In the genomic region with DNA sequence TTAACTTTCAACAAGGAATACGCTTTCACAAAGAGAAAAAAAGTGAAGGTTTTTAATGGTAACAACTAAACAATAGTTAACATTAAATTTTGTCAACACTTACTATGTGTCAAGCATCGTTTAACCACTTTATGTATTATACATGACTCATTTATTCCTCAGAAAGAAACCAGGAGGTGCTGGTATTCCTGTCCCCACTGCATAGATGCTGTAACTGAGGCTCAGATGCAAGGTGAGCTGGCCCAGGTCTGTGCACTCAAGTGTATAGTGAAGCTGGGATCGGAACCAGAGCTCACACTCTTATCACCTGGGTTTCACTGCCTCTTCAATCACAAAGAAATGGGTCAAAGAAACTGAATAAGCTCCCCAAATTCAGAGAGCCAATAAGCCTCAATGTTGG, we compare ENCODE assay signal across 32 cellular contexts. TPM values are rescaled to one million over a fixed set of nuclear protein-coding genes. Genes with fewer than 3 reads are reported as not detected.
"Had no signal": no experiment of that assay in that cellular context is flagged by ENCODE, and none has a peak within 500 bp of the region (broad histone marks: within the 10 kb centered on the region; RNA-seq: fewer than 3 reads in every experiment).

No MANE protein-coding gene starts in this region.

- H3K9me3 Mint-ChIP-seq: activated B cell treated with CpG ODN at 0.5 μM for 24 hours; activated CD4-positive, alpha-beta memory T cell treated with anti-CD3 and anti-CD28 coated beads for 36 hours; activated naive CD4-positive, alpha-beta T cell treated with anti-CD3 and anti-CD28 coated beads for 36 hours; activated naive CD4-positive, alpha-beta T cell treated with anti-CD3 and anti-CD28 coated beads, Interleukin-2, amount 50 U/mL, for 24 hours; activated naive CD8-positive, alpha-beta T cell treated with anti-CD3 and anti-CD28 coated beads, Interleukin-2, amount 10 ng/mL, durations not matched to agents 7 days and 5 days; activated T-cell treated with anti-CD3 and anti-CD28 coated beads, Interleukin-2, amount 50 U/mL, for 4 hours; activated T-helper 2 cell treated with anti-CD3 and anti-CD28 coated beads, Interferon-gamma antibody, Interleukin-2, Interleukin-4, amounts not matched to agents 10 μg/mL and 5 μg/mL and 100 μg/mL, durations not matched to agents 14 hours and 24 hours and 36 hours; central memory CD8-positive, alpha-beta T cell; dendritic cell treated with granulocyte-macrophage colony-stimulating factor and Interleukin-4, amounts not matched to agents 40 ng/mL and 50 ng/mL, for 4 days; T-helper 2 cell treated with Interferon-gamma antibody and Interleukin-4, amounts not matched to agents 5 μg/mL and 100 μg/mL, for 36 hours had no signal

- H3K4me1 Mint-ChIP-seq: activated B cell treated with CpG ODN at 0.5 μM for 24 hours; activated naive CD4-positive, alpha-beta T cell treated with anti-CD3 and anti-CD28 coated beads, Interleukin-2, amount 50 U/mL, for 24 hours; activated naive CD8-positive, alpha-beta T cell treated with anti-CD3 and anti-CD28 coated beads, Interleukin-2, amount 10 ng/mL, durations not matched to agents 7 days and 5 days; central memory CD8-positive, alpha-beta T cell had no signal

- H3K27me3 ChIP-seq: brain microvascular endothelial cell, dorsolateral prefrontal cortex, esophagus squamous epithelium, heart right ventricle, hepatocyte had no signal

- H3K27ac Mint-ChIP-seq: activated B cell treated with CpG ODN at 0.5 μM for 24 hours; activated CD4-positive, alpha-beta memory T cell treated with anti-CD3 and anti-CD28 coated beads for 36 hours; activated naive CD4-positive, alpha-beta T cell treated with anti-CD3 and anti-CD28 coated beads for 36 hours; activated naive CD4-positive, alpha-beta T cell treated with anti-CD3 and anti-CD28 coated beads, Interleukin-2, amount 50 U/mL, for 24 hours; activated naive CD8-positive, alpha-beta T cell treated with anti-CD3 and anti-CD28 coated beads, Interleukin-2, amount 10 ng/mL, durations not matched to agents 7 days and 5 days; activated T-helper 2 cell treated with anti-CD3 and anti-CD28 coated beads, Interferon-gamma antibody, Interleukin-2, Interleukin-4, amounts not matched to agents 10 μg/mL and 5 μg/mL and 100 μg/mL, durations not matched to agents 14 hours and 24 hours and 36 hours; dendritic cell treated with granulocyte-macrophage colony-stimulating factor and Interleukin-4, amounts not matched to agents 40 ng/mL and 50 ng/mL, for 4 days; T-helper 17 cell; T-helper 2 cell treated with Interferon-gamma antibody and Interleukin-4, amounts not matched to agents 5 μg/mL and 100 μg/mL, for 36 hours had no signal

- H3K4me3 ChIP-seq: coronary artery, dorsolateral prefrontal cortex, esophagus squamous epithelium, gastroesophageal sphincter, heart right ventricle, hepatocyte had no signal

- H3K27me3 Mint-ChIP-seq: activated CD4-positive, alpha-beta memory T cell treated with anti-CD3 and anti-CD28 coated beads for 36 hours; activated naive CD4-positive, alpha-beta T cell treated with anti-CD3 and anti-CD28 coated beads, Interleukin-2, amount 50 U/mL, for 24 hours; activated naive CD8-positive, alpha-beta T cell treated with anti-CD3 and anti-CD28 coated beads, Interleukin-2, amount 10 ng/mL, durations not matched to agents 7 days and 5 days; central memory CD8-positive, alpha-beta T cell had no signal

- H3K4me3 Mint-ChIP-seq: activated B cell treated with CpG ODN at 0.5 μM for 24 hours; activated CD4-positive, alpha-beta memory T cell treated with anti-CD3 and anti-CD28 coated beads for 36 hours; activated naive CD4-positive, alpha-beta T cell treated with anti-CD3 and anti-CD28 coated beads for 36 hours; activated naive CD4-positive, alpha-beta T cell treated with anti-CD3 and anti-CD28 coated beads, Interleukin-2, amount 50 U/mL, for 24 hours; activated naive CD8-positive, alpha-beta T cell treated with anti-CD3 and anti-CD28 coated beads, Interleukin-2, amount 10 ng/mL, durations not matched to agents 7 days and 5 days; activated T-cell treated with anti-CD3 and anti-CD28 coated beads, Interleukin-2, amount 50 U/mL, for 4 hours; central memory CD8-positive, alpha-beta T cell; dendritic cell treated with granulocyte-macrophage colony-stimulating factor and Interleukin-4, amounts not matched to agents 40 ng/mL and 50 ng/mL, for 4 days; T-helper 17 cell; T-helper 2 cell treated with Interferon-gamma antibody and Interleukin-4, amounts not matched to agents 5 μg/mL and 100 μg/mL, for 36 hours had no signal

- H3K4me2 ChIP-seq: hepatocyte had no signal

- ATAC-seq: activated CD4-positive, CD25-positive, alpha-beta regulatory T cell treated with anti-CD3 and anti-CD28 coated beads, Interleukin-2, amount 50 U/mL, for 24 hours; activated T-cell treated with anti-CD3 and anti-CD28 coated beads, Interleukin-2, amount 50 U/mL, for 4 hours; gastroesophageal sphincter; heart right ventricle; T-helper 17 cell had no signal

- H3K36me3 ChIP-seq: brain microvascular endothelial cell, esophagus squamous epithelium, gastroesophageal sphincter, heart right ventricle, WERI-Rb-1 had no signal

- H2AFZ ChIP-seq: hepatocyte had no signal

- DNase-seq: activated B cell treated with CpG ODN at 0.5 μM for 24 hours; activated CD4-positive, alpha-beta memory T cell treated with anti-CD3 and anti-CD28 coated beads for 36 hours; activated CD4-positive, alpha-beta T cell treated with anti-CD3 and anti-CD28 coated beads, Interleukin-2, amount 50 U/mL, for 1 hour; activated CD8-positive, alpha-beta memory T cell treated with anti-CD3 and anti-CD28 coated beads for 24 hours; activated effector memory CD4-positive, alpha-beta T cell treated with anti-CD3 and anti-CD28 coated beads, Interleukin-2, amount 50 U/mL, for 16 hours; activated naive CD4-positive, alpha-beta T cell treated with anti-CD3 and anti-CD28 coated beads for 36 hours; activated naive CD8-positive, alpha-beta T cell treated with anti-CD3 and anti-CD28 coated beads, Interleukin-2, amount 10 ng/mL, durations not matched to agents 7 days and 5 days; activated T-cell treated with anti-CD3 and anti-CD28 coated beads, Interleukin-2, amount 50 U/mL, for 4 hours; amniotic stem cell; anterior cingulate cortex; brain microvascular endothelial cell; dorsolateral prefrontal cortex; effector CD4-positive, alpha-beta T cell; esophagus squamous epithelium; foreskin melanocyte; heart right ventricle; T-helper 1 cell; T-helper 17 cell; T1000; WERI-Rb-1 had no signal

- H3K4me1 ChIP-seq: esophagus squamous epithelium, gastroesophageal sphincter, heart right ventricle had no signal

- H3K9me3 ChIP-seq: esophagus squamous epithelium, gastroesophageal sphincter, heart right ventricle had no signal

- H3K36me3 Mint-ChIP-seq: activated naive CD8-positive, alpha-beta T cell treated with anti-CD3 and anti-CD28 coated beads, Interleukin-2, amount 10 ng/mL, durations not matched to agents 7 days and 5 days had no signal

- H3K27ac ChIP-seq: brain microvascular endothelial cell, coronary artery, epithelial cell of prostate, esophagus squamous epithelium, gastroesophageal sphincter, heart right ventricle, hepatocyte, WERI-Rb-1 had no signal

RNA-seq across cellular contexts. Expression of gene FBXO15, which starts 16.5 kb away (rescaled TPM):
- total RNA-seq: bronchial epithelial cell, endothelial cell of umbilical vein had no signal
- polyA plus RNA-seq: endothelial cell of umbilical vein had no signal
